In the genomic region with DNA sequence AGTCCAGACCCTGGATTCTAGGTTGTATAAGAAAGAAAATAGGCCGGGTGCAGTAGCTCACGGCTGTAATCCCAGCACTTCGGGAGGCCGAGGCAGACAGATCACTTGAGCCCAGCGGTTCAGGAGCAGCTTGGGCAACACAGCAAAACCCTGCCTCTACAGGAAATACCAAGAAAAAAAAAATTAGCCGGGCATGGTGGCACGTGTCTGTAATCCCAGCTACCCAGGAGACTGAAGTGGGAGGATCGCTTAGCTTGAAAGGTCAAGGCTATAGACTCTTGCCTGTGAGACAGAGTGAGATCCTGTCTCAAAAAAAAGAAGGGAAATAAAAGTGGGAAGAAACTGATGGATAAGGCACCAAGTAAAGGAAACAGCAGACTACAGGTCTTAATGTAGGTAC, we compare ENCODE assay signal across 16 cellular contexts.
A peak's percentile ranks its signal among the peaks of the same experiment; 100 is the strongest.
DNase-seq lines count a peak whose midpoint lies in the region; ATAC-seq and TF ChIP-seq lines count a peak whose summit lies in the region.
"Had no signal": no experiment of that assay in that cellular context is flagged by ENCODE, and none has a peak within 500 bp of the region (broad histone marks: within the 10 kb centered on the region; RNA-seq: fewer than 3 reads in every experiment).

No MANE protein-coding gene starts in this region.

- no peaks in the 10 kb centered on the region for H3K36me3 ChIP-seq in HEK293 (ENCODE audit: control insufficient read depth in 2 of 2, insufficient read depth in 1 of 2, low read length in 2 of 2)
- H3K36me3 ChIP-seq: prostate gland had no signal

- peak; percentile 52 for DNase-seq in NCI-H2171 treated with DMSO at 0.1 percent for 48 hours (lab: John Stamatoyannopoulos, UW)
- DNase-seq in NCI-H2171 (lab: John Stamatoyannopoulos, UW): no peak
- no peak for DNase-seq in activated naive CD4-positive, alpha-beta T cell treated with anti-CD3 and anti-CD28 coated beads, Interleukin-2, amount 50 U/mL, for 72 hours (ENCODE audit: low spot score in 2 of 2)
- DNase-seq in osteocyte (ENCODE audit: extremely low spot score, unreplicated experiment): no peak
- no peak for DNase-seq in G401 (ENCODE audit: low spot score)
- DNase-seq in kidney glomerular epithelial cell (lab: John Stamatoyannopoulos, UW): no peak
- no peak for DNase-seq in putamen (ENCODE audit: low spot score)
- DNase-seq: DMS153; hippocampal formation; mesenchymal stem cell; NCI-H1417 treated with DMSO at 0.1 percent for 48 hours; NCI-H82; stimulated activated CD4-positive, alpha-beta T cell treated with anti-CD3 and anti-CD28 coated beads, Interleukin-4, amount 100 ng/mL, for 24 hours had no signal

- no peaks in the 10 kb centered on the region for H3K27me3 Mint-ChIP-seq in osteocyte (ENCODE audit: unreplicated experiment)
- H3K27me3 Mint-ChIP-seq: brain had no signal

- CTCF ChIA-PET in HEK293 (lab: Yijun Ruan, JAX): interaction anchor here (0.6 to 1.1 kb wide), 3 partner anchors 17 to 129 kb away, joined by 3 to 4 read pairs (median 4); no protein-coding TSS in a partner anchor

- peaks cover 8 to 48% of the 10 kb centered on the region in 2 donors for H3K36me3 Mint-ChIP-seq in activated naive CD4-positive, alpha-beta T cell treated with anti-CD3 and anti-CD28 coated beads, Interleukin-2, amount 50 U/mL, for 72 hours
- H3K36me3 Mint-ChIP-seq in osteocyte (ENCODE audit: unreplicated experiment): peaks cover 19% of the 10 kb centered on the region
- H3K36me3 Mint-ChIP-seq: brain had no signal

- peaks cover 17% of the 10 kb centered on the region for H3K4me1 Mint-ChIP-seq in osteocyte (ENCODE audit: unreplicated experiment)

- peak overlapping the region; percentile 3 for H3K4me3 Mint-ChIP-seq in osteocyte (ENCODE audit: unreplicated experiment)

- in situ Hi-C loops in G401 (cut with HindIII; ENCODE audit: low sequenced_read_pairs): no loop called here

- no peak overlapping the region for H3K4me3 ChIP-seq in HEK293 (ENCODE audit: low read depth, low read length)
- H3K4me3 ChIP-seq: prostate gland had no signal

- no peaks in the 10 kb centered on the region for H3K9me3 ChIP-seq in HEK293 (ENCODE audit: control insufficient read depth, insufficient read depth, low read depth, low read length)
- H3K9me3 ChIP-seq: prostate gland had no signal

- H3K27ac ChIP-seq in HEK293 (ENCODE audit: extremely low read depth, low read depth, low read length): no peak overlapping the region
- H3K27ac ChIP-seq: prostate gland had no signal

- H3K27ac Mint-ChIP-seq in activated naive CD4-positive, alpha-beta T cell treated with anti-CD3 and anti-CD28 coated beads, Interleukin-2, amount 50 U/mL, for 72 hours: peak overlapping the region; percentile 78 to 80
- peak overlapping the region; percentile 40 for H3K27ac Mint-ChIP-seq in osteocyte (ENCODE audit: unreplicated experiment)

- POLR2A ChIA-PET in HEK293 (lab: Yijun Ruan, JAX): no interaction called here

- H3K4me1 ChIP-seq in HEK293 (ENCODE audit: control insufficient read depth, insufficient read depth, low read length): no peaks in the 10 kb centered on the region

- no peak for TF ChIP-seq CTCF in HEK293 (tag by site-specific recombination; IDR thresholded peaks at IDR 0.05)
- TF ChIP-seq CTCF in osteocyte (IDR thresholded peaks at IDR 0.05): no peak

- H3K9me3 Mint-ChIP-seq in activated naive CD4-positive, alpha-beta T cell treated with anti-CD3 and anti-CD28 coated beads, Interleukin-2, amount 50 U/mL, for 72 hours: peaks cover 3 to 16% of the 10 kb centered on the region in 2 donors
- H3K9me3 Mint-ChIP-seq in osteocyte (ENCODE audit: unreplicated experiment): no peaks in the 10 kb centered on the region
- H3K9me3 Mint-ChIP-seq: brain had no signal

- ATAC-seq in activated naive CD4-positive, alpha-beta T cell treated with anti-CD3 and anti-CD28 coated beads, Interleukin-2, amount 50 U/mL, for 72 hours: peak; percentile 17 to 40

TF ChIP-seq in HEK293, 187 proteins besides CTCF, POLR2A, EP300 and RAD21:
- no peak for TF ChIP-seq ZNF426 (tag by site-specific recombination; IDR thresholded peaks at IDR 0.05)
- TF ChIP-seq SALL2 (tag by site-specific recombination; IDR thresholded peaks at IDR 0.05; ENCODE audit: borderline replicate concordance): no peak
- no peak for TF ChIP-seq SETDB1 (IDR thresholded peaks at IDR 0.05; ENCODE audit: insufficient read length, low read length)
- no peak for TF ChIP-seq ZNF155 (tag by site-specific recombination; IDR thresholded peaks at IDR 0.05)
- TF ChIP-seq WT1 (tag by site-specific recombination; IDR thresholded peaks at IDR 0.05): 0 out of 2 replicates have a peak, but pooled peaks have one; percentile 31
- TF ChIP-seq GLI2 (tag by site-specific recombination; IDR thresholded peaks at IDR 0.05; ENCODE audit: borderline replicate concordance, low read depth): no peak
- TF ChIP-seq ZBTB21 (tag by site-specific recombination; IDR thresholded peaks at IDR 0.05): no peak
- TF ChIP-seq, protein P1, sequence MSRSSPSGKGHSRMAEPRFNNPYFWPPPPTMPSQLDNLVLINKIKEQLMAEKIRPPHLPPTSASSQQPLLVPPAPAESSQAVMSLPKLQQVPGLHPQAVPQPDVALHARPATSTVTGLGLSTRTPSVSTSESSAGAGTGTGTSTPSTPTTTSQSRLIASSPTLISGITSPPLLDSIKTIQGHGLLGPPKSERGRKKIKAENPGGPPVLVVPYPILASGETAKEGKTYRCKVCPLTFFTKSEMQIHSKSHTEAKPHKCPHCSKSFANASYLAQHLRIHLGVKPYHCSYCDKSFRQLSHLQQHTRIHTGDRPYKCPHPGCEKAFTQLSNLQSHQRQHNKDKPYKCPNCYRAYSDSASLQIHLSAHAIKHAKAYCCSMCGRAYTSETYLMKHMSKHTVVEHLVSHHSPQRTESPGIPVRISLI (tag by site-specific recombination; IDR thresholded peaks at IDR 0.05): no peak
